In genomic region chrX:65601530-65602281, GRCh38 we compare ENCODE assay signal across 8 cellular contexts.
DNase-seq lines count a peak whose midpoint lies in the region; ATAC-seq lines count a peak whose summit lies in the region.

No MANE protein-coding gene starts in this region.

- H3K4me1 ChIP-seq in esophagus (ENCODE audit: control insufficient read depth in 2 of 2, insufficient read depth in 2 of 2, low read length in 1 of 2) = no peaks in the 10 kb centered on the region

- peaks cover 57 to 59% of the 10 kb centered on the region in 2 donors for H3K4me1 Mint-ChIP-seq in natural killer cell treated with Interleukin-12 subunit alpha and Interleukin-12 subunit beta and Interleukin-15 and Interleukin-18, amount 100 ng/mL, for 72 hours (ENCODE audit: low read depth in 2 of 2)

- no peak overlapping the region for H3K4me3 ChIP-seq in esophagus (ENCODE audit: low read depth in 1 of 2, low read length in 2 of 2)

- H3K27me3 ChIP-seq in esophagus (ENCODE audit: control insufficient read depth in 1 of 2, insufficient read depth in 2 of 2, low read length in 2 of 2) = peaks cover 0 to 3% of the 10 kb centered on the region in 2 donors

- peak overlapping the region; percentile 69 to 91 for H3K27ac Mint-ChIP-seq in natural killer cell treated with Interleukin-12 subunit alpha and Interleukin-12 subunit beta and Interleukin-15 and Interleukin-18, amount 100 ng/mL, for 72 hours

- H3K9me3 Mint-ChIP-seq in natural killer cell treated with Interleukin-12 subunit alpha and Interleukin-12 subunit beta and Interleukin-15 and Interleukin-18, amount 100 ng/mL, for 72 hours = peaks cover 7% of the 10 kb centered on the region

- peaks cover 0 to 2% of the 10 kb centered on the region in 2 donors for H3K27me3 Mint-ChIP-seq in natural killer cell treated with Interleukin-12 subunit alpha and Interleukin-12 subunit beta and Interleukin-15 and Interleukin-18, amount 100 ng/mL, for 72 hours

- H3K4me3 Mint-ChIP-seq in natural killer cell treated with Interleukin-12 subunit alpha and Interleukin-12 subunit beta and Interleukin-15 and Interleukin-18, amount 100 ng/mL, for 72 hours = no peak overlapping the region

- peaks cover 8% of the 10 kb centered on the region for H3K36me3 Mint-ChIP-seq in natural killer cell treated with Interleukin-12 subunit alpha and Interleukin-12 subunit beta and Interleukin-15 and Interleukin-18, amount 100 ng/mL, for 72 hours

- ATAC-seq in GM19438 (IDR thresholded peaks at IDR 0.05; ENCODE audit: low read depth, unreplicated experiment) (peak; percentile 65), GM19324 (IDR thresholded peaks at IDR 0.05; ENCODE audit: low FRiP score, unreplicated experiment) (no peak)
- peak; percentile 72 to 76 for ATAC-seq in natural killer cell treated with Interleukin-12 subunit alpha and Interleukin-12 subunit beta and Interleukin-15 and Interleukin-18, amount 100 ng/mL, for 72 hours

- WGBS in esophagus, 2 donors = 61 to 63% methylated on average over 3 of the region's 3 CpGs

- H3K9me3 ChIP-seq in esophagus (ENCODE audit: control insufficient read depth in 2 of 2, insufficient read depth in 1 of 2, low read depth in 1 of 2, low read length in 1 of 2) = no peaks in the 10 kb centered on the region

- no peaks in the 10 kb centered on the region for H3K36me3 ChIP-seq in esophagus (ENCODE audit: control insufficient read depth in 2 of 2, insufficient read depth in 2 of 2, low read length in 1 of 2)

- peak overlapping the region; percentile 47 to 81 for H3K27ac ChIP-seq in esophagus (ENCODE audit: low read depth in 2 of 2, low read length in 1 of 2)

- peak; percentile 79 for DNase-seq in MV-4-11 (lab: John Stamatoyannopoulos, UW)
- DNase-seq in activated CD8-positive, alpha-beta memory T cell treated with anti-CD3 and anti-CD28 coated beads for 24 hours = peak; percentile 66
- no peak for DNase-seq in natural killer cell treated with Interleukin-12 subunit alpha and Interleukin-12 subunit beta and Interleukin-15 and Interleukin-18, amount 100 ng/mL, for 72 hours (ENCODE audit: low spot score)
- no peak for DNase-seq in KG1 (lab: John Stamatoyannopoulos, UW)
- no peak for DNase-seq in DMS 273 (lab: John Stamatoyannopoulos, UW; ENCODE audit: unreplicated experiment)

Comparison
In these comparisons a context has a peak if more than half of its experiments do, and no peak if none do; other contexts are left out.
1. DNase-seq: peak in MV-4-11 (single experiment) and activated CD8-positive, alpha-beta memory T cell treated with anti-CD3 and anti-CD28 coated beads for 24 hours (single experiment); none in natural killer cell treated with Interleukin-12 subunit alpha and Interleukin-12 subunit beta and Interleukin-15 and Interleukin-18, amount 100 ng/mL, for 72 hours (single experiment), KG1 (single experiment) and DMS 273 (single experiment).